ENCODE assay signal across 9 cellular contexts in genomic region chr3:16600771-16601538, GRCh38. TPM values are rescaled to one million over a fixed set of nuclear protein-coding genes. Genes with fewer than 3 reads are reported as not detected.
A peak's percentile ranks its signal among the peaks of the same experiment; 100 is the strongest.
DNase-seq lines count a peak whose midpoint lies in the region; ATAC-seq, FAIRE-seq and TF ChIP-seq lines count a peak whose summit lies in the region.
"Had no signal": no experiment of that assay in that cellular context is flagged by ENCODE, and none has a peak within 500 bp of the region (broad histone marks: within the 10 kb centered on the region; RNA-seq: fewer than 3 reads in every experiment).

No MANE protein-coding gene starts in this region.

- no peaks in the 10 kb centered on the region for H3K79me2 ChIP-seq in OCI-LY3 (ENCODE audit: low read length)

- H3K36me3 ChIP-seq in OCI-LY3 (replicated peaks; ENCODE audit: low read depth, low read length) = no peaks in the 10 kb centered on the region

- H3K27me3 ChIP-seq in OCI-LY3 (ENCODE audit: low read depth, low read length) = peaks cover 51% of the 10 kb centered on the region

- DNase-seq in DMS53 treated with DMSO at 0.1 percent for 48 hours (lab: John Stamatoyannopoulos, UW; ENCODE audit: unreplicated experiment) (peak; percentile 33), HTR-8/SVneo (ENCODE audit: insufficient read length, low spot score) (peak; percentile 38), activated T-cell treated with anti-CD3 and anti-CD28 coated beads for 24 hours (ENCODE audit: low read depth) (peak; percentile 68), erythroblast (lab: John Stamatoyannopoulos, UW) (peak; percentile 81 to 91)
- DNase-seq in naive thymus-derived CD8-positive, alpha-beta T cell = peak; percentile 61 to 89 (median 76)
- peak; percentile 63 to 72 for DNase-seq in stimulated activated CD8-positive, alpha-beta memory T cell treated with anti-CD3 and anti-CD28 coated beads, Interleukin-7, amount 100 ng/mL, for 4 hours (ENCODE audit: low read depth in 2 of 2)

- peaks cover 24% of the 10 kb centered on the region for H3K4me1 ChIP-seq in OCI-LY3 (ENCODE audit: low read length)

- H4K20me1 ChIP-seq in OCI-LY3 (ENCODE audit: insufficient read depth, low read length) = no peaks in the 10 kb centered on the region

- TF ChIP-seq CTCF in OCI-LY3 (IDR thresholded peaks at IDR 0.05; ENCODE audit: low read depth, low read length) = peak; percentile 90

- no peak for FAIRE-seq in HTR-8/SVneo (lab: Jason Lieb, UNC)

- TF ChIP-seq POLR2A in erythroblast (IDR thresholded peaks at IDR 0.05; ENCODE audit: low read length) = no peak

- H2AFZ ChIP-seq in OCI-LY3 (ENCODE audit: low read depth, low read length) = no peak overlapping the region

- H3K4me1 Mint-ChIP-seq in naive thymus-derived CD8-positive, alpha-beta T cell = peaks cover 0 to 5% (median 3%) of the 10 kb centered on the region in 4 donors

- no peak overlapping the region for H3K27ac Mint-ChIP-seq in naive thymus-derived CD8-positive, alpha-beta T cell
- H3K27ac Mint-ChIP-seq: dendritic cell treated with granulocyte-macrophage colony-stimulating factor and Interleukin-4, amounts not matched to agents 40 ng/mL and 50 ng/mL, for 4 days had no signal

- peak; percentile 47 to 68 for ATAC-seq in naive thymus-derived CD8-positive, alpha-beta T cell
- ATAC-seq in GM21737 (IDR thresholded peaks at IDR 0.05; ENCODE audit: unreplicated experiment) = no peak

- no peaks in the 10 kb centered on the region for H3K36me3 Mint-ChIP-seq in naive thymus-derived CD8-positive, alpha-beta T cell

- peak overlapping the region; percentile 42 for H3K4me2 ChIP-seq in OCI-LY3 (ENCODE audit: low read length)

- H3K9me3 ChIP-seq in OCI-LY3 (ENCODE audit: insufficient read depth, low read length) = no peaks in the 10 kb centered on the region

- H3K9me3 Mint-ChIP-seq in naive thymus-derived CD8-positive, alpha-beta T cell = no peaks in the 10 kb centered on the region

- H3K4me3 ChIP-seq in OCI-LY3 (ENCODE audit: low read length) = peak overlapping the region; percentile 10

- no peak overlapping the region for H3K9ac ChIP-seq in OCI-LY3 (ENCODE audit: low read length)

- no peak overlapping the region for H3K4me3 Mint-ChIP-seq in naive thymus-derived CD8-positive, alpha-beta T cell
- H3K4me3 Mint-ChIP-seq: dendritic cell treated with granulocyte-macrophage colony-stimulating factor and Interleukin-4, amounts not matched to agents 40 ng/mL and 50 ng/mL, for 4 days had no signal

- H3K27me3 Mint-ChIP-seq in naive thymus-derived CD8-positive, alpha-beta T cell = peaks cover 0 to 11% (median 0%) of the 10 kb centered on the region in 5 donors

- no peak overlapping the region for H3K27ac ChIP-seq in OCI-LY3 (ENCODE audit: low read length)

- POLR2A ChIA-PET in naive thymus-derived CD8-positive, alpha-beta T cell (lab: Charles Lee) = no interaction called here

RNA-seq across cellular contexts. Expression of gene DAZL, which starts 4.3 kb away (rescaled TPM):
- not detected for total RNA-seq in naive thymus-derived CD8-positive, alpha-beta T cell
- not detected for polyA plus RNA-seq in naive thymus-derived CD8-positive, alpha-beta T cell

Comparison
In these comparisons a context has a peak if more than half of its experiments do, and no peak if none do; other contexts are left out.
1. DNase-seq: peak in every context shown above with its lines; median percentile 86 in erythroblast; 76 in naive thymus-derived CD8-positive, alpha-beta T cell; 68 in activated T-cell treated with anti-CD3 and anti-CD28 coated beads for 24 hours; 68 in stimulated activated CD8-positive, alpha-beta memory T cell treated with anti-CD3 and anti-CD28 coated beads, Interleukin-7, amount 100 ng/mL, for 4 hours; 38 in HTR-8/SVneo; 33 in DMS53 treated with DMSO at 0.1 percent for 48 hours.